27 cellular contexts compared by ENCODE assay signal in genomic region chr5:166926098-166926497, GRCh38. TPM values are rescaled to one million over a fixed set of nuclear protein-coding genes. Genes with fewer than 3 reads are reported as not detected.
"Had no signal": no experiment of that assay in that cellular context is flagged by ENCODE, and none has a peak within 500 bp of the region (broad histone marks: within the 10 kb centered on the region; RNA-seq: fewer than 3 reads in every experiment).

No MANE protein-coding gene starts in this region.

- H3K27ac Mint-ChIP-seq: activated CD4-positive, alpha-beta memory T cell treated with anti-CD3 and anti-CD28 coated beads, Interleukin-2, amount 10 ng/mL, durations not matched to agents 7 days and 5 days; activated CD4-positive, alpha-beta T cell treated with anti-CD3 and anti-CD28 coated beads, Interleukin-2, amount 10 ng/mL, durations not matched to agents 24 days and 14 days; activated CD8-positive, alpha-beta memory T cell treated with anti-CD3 and anti-CD28 coated beads, Interleukin-2, amount 10 ng/mL, durations not matched to agents 7 days and 5 days; activated T-helper 1 cell treated with anti-CD3 and anti-CD28 coated beads, Interleukin-12 subunit alpha, Interleukin-12 subunit beta, Interleukin-2, Interleukin-4 antibody, amounts not matched to agents 30 ng/mL and 10 ng/mL and 1 ng/mL, durations not matched to agents 14 hours and 24 hours and 36 hours; immature natural killer cell; naive B cell; progenitor cell of endocrine pancreas; stimulated activated naive B cell treated with anti-CD40 and anti-IgM and Interleukin-4, amounts not matched to agents 10 μg/mL and 1 μg/mL and 100 μg/mL, for 72 hours; type B pancreatic cell had no signal

- H3K4me3 ChIP-seq: hepatocyte, left lung, lung, sigmoid colon, thoracic aorta, vagina had no signal

- ATAC-seq: activated CD4-positive, CD25-positive, alpha-beta regulatory T cell treated with anti-CD3 and anti-CD28 coated beads, Interleukin-2, amount 50 U/mL, for 24 hours; activated CD8-positive, alpha-beta memory T cell treated with anti-CD3 and anti-CD28 coated beads, Interleukin-2, amount 10 ng/mL, durations not matched to agents 7 days and 5 days; left lung; stimulated activated naive B cell treated with anti-CD40 and anti-IgM and Interleukin-4, amounts not matched to agents 10 μg/mL and 1 μg/mL and 100 μg/mL, for 72 hours had no signal

- H3K4me1 Mint-ChIP-seq: activated CD4-positive, alpha-beta memory T cell treated with anti-CD3 and anti-CD28 coated beads, Interleukin-2, amount 10 ng/mL, durations not matched to agents 7 days and 5 days; activated CD4-positive, alpha-beta T cell treated with anti-CD3 and anti-CD28 coated beads, Interleukin-2, amount 10 ng/mL, durations not matched to agents 24 days and 14 days; activated CD8-positive, alpha-beta memory T cell treated with anti-CD3 and anti-CD28 coated beads, Interleukin-2, amount 10 ng/mL, durations not matched to agents 7 days and 5 days; immature natural killer cell; naive B cell; neural crest cell; stimulated activated naive B cell treated with anti-CD40 and anti-IgM and Interleukin-4, amounts not matched to agents 10 μg/mL and 1 μg/mL and 100 μg/mL, for 72 hours had no signal

- H3K4me1 ChIP-seq: left lung, sigmoid colon, vagina had no signal

- H3K27me3 ChIP-seq: hepatocyte, left lung, sigmoid colon, vagina had no signal

- DNase-seq: activated CD4-positive, alpha-beta memory T cell treated with anti-CD3 and anti-CD28 coated beads, Interleukin-2, amount 10 ng/mL, durations not matched to agents 7 days and 5 days; activated CD4-positive, alpha-beta T cell treated with anti-CD3 and anti-CD28 coated beads, Interleukin-2, amount 10 ng/mL, durations not matched to agents 24 days and 14 days; activated CD8-positive, alpha-beta memory T cell treated with anti-CD3 and anti-CD28 coated beads, Interleukin-2, amount 10 ng/mL, durations not matched to agents 7 days and 5 days; activated gamma-delta T cell; activated naive CD4-positive, alpha-beta T cell treated with anti-CD3 and anti-CD28 coated beads, Interleukin-2, amount 50 U/mL, for 16 hours; aorta; central memory CD4-positive, alpha-beta T cell; effector memory CD4-positive, alpha-beta T cell; glutamatergic neuron; immature natural killer cell; kidney glomerular epithelial cell; left lung; naive B cell; retina; sigmoid colon; stimulated activated CD4-positive, alpha-beta T cell treated with anti-CD3 and anti-CD28 coated beads, Interleukin-2, amount 100 ng/mL, for 48 hours; stimulated activated CD8-positive, alpha-beta memory T cell treated with anti-CD3 and anti-CD28 coated beads, Interleukin-4, amount 100 ng/mL, for 48 hours; stimulated activated naive B cell treated with anti-CD40 and anti-IgM and Interleukin-4, amounts not matched to agents 10 μg/mL and 1 μg/mL and 100 μg/mL, for 72 hours had no signal

- H3K36me3 Mint-ChIP-seq: activated CD8-positive, alpha-beta memory T cell treated with anti-CD3 and anti-CD28 coated beads, Interleukin-2, amount 10 ng/mL, durations not matched to agents 7 days and 5 days; immature natural killer cell; naive B cell; stimulated activated naive B cell treated with anti-CD40 and anti-IgM and Interleukin-4, amounts not matched to agents 10 μg/mL and 1 μg/mL and 100 μg/mL, for 72 hours; type B pancreatic cell had no signal

- H3K9me3 ChIP-seq: vagina had no signal

- H3K4me3 Mint-ChIP-seq: activated CD4-positive, alpha-beta memory T cell treated with anti-CD3 and anti-CD28 coated beads, Interleukin-2, amount 10 ng/mL, durations not matched to agents 7 days and 5 days; activated CD4-positive, alpha-beta T cell treated with anti-CD3 and anti-CD28 coated beads, Interleukin-2, amount 10 ng/mL, durations not matched to agents 24 days and 14 days; activated CD8-positive, alpha-beta memory T cell treated with anti-CD3 and anti-CD28 coated beads, Interleukin-2, amount 10 ng/mL, durations not matched to agents 7 days and 5 days; activated T-helper 1 cell treated with anti-CD3 and anti-CD28 coated beads, Interleukin-12 subunit alpha, Interleukin-12 subunit beta, Interleukin-2, Interleukin-4 antibody, amounts not matched to agents 30 ng/mL and 10 ng/mL and 1 ng/mL, durations not matched to agents 14 hours and 24 hours and 36 hours; immature natural killer cell; naive B cell; neural crest cell; stimulated activated naive B cell treated with anti-CD40 and anti-IgM and Interleukin-4, amounts not matched to agents 10 μg/mL and 1 μg/mL and 100 μg/mL, for 72 hours; type B pancreatic cell had no signal

- H3K27ac ChIP-seq: hepatocyte, left lung, sigmoid colon, thoracic aorta, vagina had no signal

- H3K27me3 Mint-ChIP-seq: activated CD4-positive, alpha-beta memory T cell treated with anti-CD3 and anti-CD28 coated beads, Interleukin-2, amount 10 ng/mL, durations not matched to agents 7 days and 5 days; activated CD4-positive, alpha-beta T cell treated with anti-CD3 and anti-CD28 coated beads, Interleukin-2, amount 10 ng/mL, durations not matched to agents 24 days and 14 days; activated CD8-positive, alpha-beta memory T cell treated with anti-CD3 and anti-CD28 coated beads, Interleukin-2, amount 10 ng/mL, durations not matched to agents 7 days and 5 days; naive B cell; progenitor cell of endocrine pancreas; stimulated activated naive B cell treated with anti-CD40 and anti-IgM and Interleukin-4, amounts not matched to agents 10 μg/mL and 1 μg/mL and 100 μg/mL, for 72 hours; type B pancreatic cell had no signal

- H3K36me3 ChIP-seq: left lung, sigmoid colon, thoracic aorta, vagina had no signal

RNA-seq across cellular contexts. Expression of gene TENM2, which starts 52.7 kb away (rescaled TPM):
- total RNA-seq: activated CD4-positive, alpha-beta memory T cell treated with anti-CD3 and anti-CD28 coated beads, Interleukin-2, amount 10 ng/mL, durations not matched to agents 7 days and 5 days; activated CD4-positive, alpha-beta T cell treated with anti-CD3 and anti-CD28 coated beads, Interleukin-2, amount 10 ng/mL, durations not matched to agents 24 days and 14 days; activated CD8-positive, alpha-beta memory T cell treated with anti-CD3 and anti-CD28 coated beads, Interleukin-2, amount 10 ng/mL, durations not matched to agents 7 days and 5 days; activated T-helper 1 cell treated with anti-CD3 and anti-CD28 coated beads, Interleukin-12 subunit alpha, Interleukin-12 subunit beta, Interleukin-2, Interleukin-4 antibody, amounts not matched to agents 30 ng/mL and 10 ng/mL and 1 ng/mL, durations not matched to agents 14 hours and 24 hours and 36 hours had no signal
